Comparison of ENCODE assay signal across 1 cellular context in the genomic region with DNA sequence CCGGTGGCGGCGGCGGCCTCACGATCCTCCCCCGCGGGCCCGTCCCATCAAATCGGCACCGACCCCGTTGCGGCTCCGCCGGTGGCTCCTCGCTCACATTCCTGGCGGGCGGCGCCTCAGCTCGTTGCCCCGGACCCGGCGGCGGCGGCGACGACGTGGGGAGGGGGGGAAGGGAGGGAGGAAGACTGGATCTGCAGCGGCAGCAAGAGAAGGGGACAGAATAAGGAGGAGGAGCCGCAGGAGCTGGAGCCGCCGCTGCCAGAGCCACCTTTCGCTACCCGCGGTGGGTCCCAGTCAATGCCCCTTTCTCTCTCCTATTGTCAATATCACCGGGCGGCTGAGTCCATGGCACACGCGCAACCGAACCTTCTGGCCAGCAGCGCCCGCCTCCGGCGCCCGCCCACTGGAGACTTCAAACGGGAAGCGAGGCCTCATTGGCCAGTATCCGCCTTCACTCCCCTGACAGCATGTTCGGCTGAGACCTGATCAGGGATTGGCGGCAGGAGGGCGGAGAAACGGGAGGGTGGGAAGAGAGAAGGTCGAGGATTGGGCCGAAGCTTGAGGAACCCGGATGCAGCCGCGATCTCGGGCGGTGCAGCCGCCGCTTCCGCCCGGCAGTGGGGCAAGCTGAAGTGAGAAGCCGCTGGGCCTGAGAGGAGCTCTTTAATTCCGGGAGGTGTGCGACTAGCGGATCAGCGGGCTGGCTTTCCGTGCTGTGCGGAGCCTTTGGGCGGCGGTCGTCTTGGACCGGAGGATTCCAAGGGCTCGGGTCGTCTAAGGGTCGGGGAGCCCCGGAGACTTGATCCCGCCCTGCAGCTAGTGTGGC.
A peak's percentile ranks its signal among the peaks of the same experiment; 100 is the strongest.
TF ChIP-seq lines count a peak whose summit lies in the region.

Gene PPP2R5E, minus strand, starts transcription at position 378 of the 826 bp plus-strand sequence. CDS start 3,692 bp downstream, outside the sequence.

TF ChIP-seq in K562, 482 proteins besides CTCF, POLR2A, EP300 and RAD21 (continued from another document and continues in another):
- TF ChIP-seq, protein P1, sequence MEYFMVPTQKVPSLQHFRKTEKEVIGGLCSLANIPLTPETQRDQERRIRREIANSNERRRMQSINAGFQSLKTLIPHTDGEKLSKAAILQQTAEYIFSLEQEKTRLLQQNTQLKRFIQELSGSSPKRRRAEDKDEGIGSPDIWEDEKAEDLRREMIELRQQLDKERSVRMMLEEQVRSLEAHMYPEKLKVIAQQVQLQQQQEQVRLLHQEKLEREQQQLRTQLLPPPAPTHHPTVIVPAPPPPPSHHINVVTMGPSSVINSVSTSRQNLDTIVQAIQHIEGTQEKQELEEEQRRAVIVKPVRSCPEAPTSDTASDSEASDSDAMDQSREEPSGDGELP (CRISPR knock-in tag; IDR thresholded peaks at IDR 0.05; ENCODE audit: borderline replicate concordance): peak; percentile 80
- TF ChIP-seq U2AF2 (optimal IDR thresholded peaks at IDR 0.05; ENCODE audit: low read depth, low read length) (no peak), BHLHE40 (IDR thresholded peaks at IDR 0.05; ENCODE audit: low read length) (no peak), BCOR (IDR thresholded peaks at IDR 0.05) (no peak), TCF7 (IDR thresholded peaks at IDR 0.05; ENCODE audit: borderline replicate concordance) (no peak), ETS2 (tag; IDR thresholded peaks at IDR 0.05; ENCODE audit: borderline replicate concordance, poor library complexity, severe bottlenecking) (no peak), MXD1 (CRISPR knock-in tag; IDR thresholded peaks at IDR 0.05; ENCODE audit: borderline replicate concordance, poor library complexity, severe bottlenecking) (no peak), MYBL2 (IDR thresholded peaks at IDR 0.05; ENCODE audit: low read depth) (no peak; the same call in 1 of the 2 replicates), MYBL2 (CRISPR knock-in tag; IDR thresholded peaks at IDR 0.05; ENCODE audit: borderline replicate concordance) (no peak), PTBP1 (IDR thresholded peaks at IDR 0.05; ENCODE audit: low read depth, low read length) (no peak), ZNF311 (CRISPR knock-in tag; IDR thresholded peaks at IDR 0.05) (no peak), ZNF766 (CRISPR knock-in tag; conservative IDR thresholded peaks at IDR 0.05) (no peak), GMEB1 (CRISPR knock-in tag; IDR thresholded peaks at IDR 0.05) (peak; percentile 24; the same call in 1 of the 2 replicates), ETS1 (conservative IDR thresholded peaks at IDR 0.05; ENCODE audit: control insufficient read depth, low read depth, low read length) (no peak), FOXA3 (CRISPR knock-in tag; conservative IDR thresholded peaks at IDR 0.05 in 1 of 2, IDR thresholded peaks at IDR 0.05 in 1 of 2) (no peak), CBX8 (IDR thresholded peaks at IDR 0.05; ENCODE audit: borderline replicate concordance, extremely low read depth, low read depth, low read length, poor library complexity, severe bottlenecking) (no peak), PPARD (CRISPR knock-in tag; IDR thresholded peaks at IDR 0.05) (no peak), KLF1 (tag; IDR thresholded peaks at IDR 0.05) (no peak), ZBTB43 (CRISPR knock-in tag; IDR thresholded peaks at IDR 0.05) (no peak), HIVEP1 (CRISPR knock-in tag; IDR thresholded peaks at IDR 0.05) (no peak), RBM25 (IDR thresholded peaks at IDR 0.05; ENCODE audit: low read depth, low read length, severe bottlenecking) (peak; percentile 90), ZNF12 (CRISPR knock-in tag; IDR thresholded peaks at IDR 0.05) (no peak), PURB (CRISPR knock-in tag; IDR thresholded peaks at IDR 0.05; ENCODE audit: low read depth) (no peak), PRMT5 (CRISPR knock-in tag; IDR thresholded peaks at IDR 0.05) (no peak), NR3C1 (CRISPR knock-in tag; IDR thresholded peaks at IDR 0.05) (no peak), GATAD2A (IDR thresholded peaks at IDR 0.05) (no peak), DACH1 (IDR thresholded peaks at IDR 0.05; ENCODE audit: partially characterized antibody) (no peak), PTRF (tag; IDR thresholded peaks at IDR 0.05) (no peak), SMARCA5 (IDR thresholded peaks at IDR 0.05) (no peak), TRIM25 (IDR thresholded peaks at IDR 0.05; ENCODE audit: borderline replicate concordance) (no peak), KLF13 (tag; IDR thresholded peaks at IDR 0.05; ENCODE audit: borderline replicate concordance, low read depth) (no peak), ZZZ3 (IDR thresholded peaks at IDR 0.05) (no peak), SIN3A (IDR thresholded peaks at IDR 0.05; ENCODE audit: borderline replicate concordance in 2 of 2, control insufficient read depth in 1 of 2, low read depth in 2 of 2, low read length in 2 of 2) (peak in 1 of 2 experiments; percentile 24; a peak in 2 of 4 replicates), ZBTB26 (CRISPR knock-in tag; IDR thresholded peaks at IDR 0.05) (no peak)
- TF ChIP-seq, protein P2, sequence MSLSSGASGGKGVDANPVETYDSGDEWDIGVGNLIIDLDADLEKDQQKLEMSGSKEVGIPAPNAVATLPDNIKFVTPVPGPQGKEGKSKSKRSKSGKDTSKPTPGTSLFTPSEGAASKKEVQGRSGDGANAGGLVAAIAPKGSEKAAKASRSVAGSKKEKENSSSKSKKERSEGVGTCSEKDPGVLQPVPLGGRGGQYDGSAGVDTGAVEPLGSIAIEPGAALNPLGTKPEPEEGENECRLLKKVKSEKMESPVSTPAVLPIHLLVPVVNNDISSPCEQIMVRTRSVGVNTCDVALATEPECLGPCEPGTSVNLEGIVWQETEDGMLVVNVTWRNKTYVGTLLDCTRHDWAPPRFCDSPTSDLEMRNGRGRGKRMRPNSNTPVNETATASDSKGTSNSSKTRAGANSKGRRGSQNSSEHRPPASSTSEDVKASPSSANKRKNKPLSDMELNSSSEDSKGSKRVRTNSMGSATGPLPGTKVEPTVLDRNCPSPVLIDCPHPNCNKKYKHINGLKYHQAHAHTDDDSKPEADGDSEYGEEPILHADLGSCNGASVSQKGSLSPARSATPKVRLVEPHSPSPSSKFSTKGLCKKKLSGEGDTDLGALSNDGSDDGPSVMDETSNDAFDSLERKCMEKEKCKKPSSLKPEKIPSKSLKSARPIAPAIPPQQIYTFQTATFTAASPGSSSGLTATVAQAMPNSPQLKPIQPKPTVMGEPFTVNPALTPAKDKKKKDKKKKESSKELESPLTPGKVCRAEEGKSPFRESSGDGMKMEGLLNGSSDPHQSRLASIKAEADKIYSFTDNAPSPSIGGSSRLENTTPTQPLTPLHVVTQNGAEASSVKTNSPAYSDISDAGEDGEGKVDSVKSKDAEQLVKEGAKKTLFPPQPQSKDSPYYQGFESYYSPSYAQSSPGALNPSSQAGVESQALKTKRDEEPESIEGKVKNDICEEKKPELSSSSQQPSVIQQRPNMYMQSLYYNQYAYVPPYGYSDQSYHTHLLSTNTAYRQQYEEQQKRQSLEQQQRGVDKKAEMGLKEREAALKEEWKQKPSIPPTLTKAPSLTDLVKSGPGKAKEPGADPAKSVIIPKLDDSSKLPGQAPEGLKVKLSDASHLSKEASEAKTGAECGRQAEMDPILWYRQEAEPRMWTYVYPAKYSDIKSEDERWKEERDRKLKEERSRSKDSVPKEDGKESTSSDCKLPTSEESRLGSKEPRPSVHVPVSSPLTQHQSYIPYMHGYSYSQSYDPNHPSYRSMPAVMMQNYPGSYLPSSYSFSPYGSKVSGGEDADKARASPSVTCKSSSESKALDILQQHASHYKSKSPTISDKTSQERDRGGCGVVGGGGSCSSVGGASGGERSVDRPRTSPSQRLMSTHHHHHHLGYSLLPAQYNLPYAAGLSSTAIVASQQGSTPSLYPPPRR (CRISPR knock-in tag; IDR thresholded peaks at IDR 0.05; ENCODE audit: borderline replicate concordance): no peak
- TF ChIP-seq, protein P3, sequence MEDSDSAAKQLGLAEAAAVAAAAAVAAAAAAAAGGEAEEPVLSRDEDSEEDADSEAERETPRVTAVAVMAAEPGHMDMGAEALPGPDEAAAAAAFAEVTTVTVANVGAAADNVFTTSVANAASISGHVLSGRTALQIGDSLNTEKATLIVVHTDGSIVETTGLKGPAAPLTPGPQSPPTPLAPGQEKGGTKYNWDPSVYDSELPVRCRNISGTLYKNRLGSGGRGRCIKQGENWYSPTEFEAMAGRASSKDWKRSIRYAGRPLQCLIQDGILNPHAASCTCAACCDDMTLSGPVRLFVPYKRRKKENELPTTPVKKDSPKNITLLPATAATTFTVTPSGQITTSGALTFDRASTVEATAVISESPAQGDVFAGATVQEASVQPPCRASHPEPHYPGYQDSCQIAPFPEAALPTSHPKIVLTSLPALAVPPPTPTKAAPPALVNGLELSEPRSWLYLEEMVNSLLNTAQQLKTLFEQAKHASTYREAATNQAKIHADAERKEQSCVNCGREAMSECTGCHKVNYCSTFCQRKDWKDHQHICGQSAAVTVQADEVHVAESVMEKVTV (CRISPR knock-in tag; IDR thresholded peaks at IDR 0.05): no peak
- TF ChIP-seq, protein P4, sequence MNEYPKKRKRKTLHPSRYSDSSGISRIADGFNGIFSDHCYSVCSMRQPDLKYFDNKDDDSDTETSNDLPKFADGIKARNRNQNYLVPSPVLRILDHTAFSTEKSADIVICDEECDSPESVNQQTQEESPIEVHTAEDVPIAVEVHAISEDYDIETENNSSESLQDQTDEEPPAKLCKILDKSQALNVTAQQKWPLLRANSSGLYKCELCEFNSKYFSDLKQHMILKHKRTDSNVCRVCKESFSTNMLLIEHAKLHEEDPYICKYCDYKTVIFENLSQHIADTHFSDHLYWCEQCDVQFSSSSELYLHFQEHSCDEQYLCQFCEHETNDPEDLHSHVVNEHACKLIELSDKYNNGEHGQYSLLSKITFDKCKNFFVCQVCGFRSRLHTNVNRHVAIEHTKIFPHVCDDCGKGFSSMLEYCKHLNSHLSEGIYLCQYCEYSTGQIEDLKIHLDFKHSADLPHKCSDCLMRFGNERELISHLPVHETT (CRISPR knock-in tag; conservative IDR thresholded peaks at IDR 0.05 in 1 of 2, IDR thresholded peaks at IDR 0.05 in 1 of 2): peak in 1 of 2 experiments; percentile 57; a peak in 1 of 4 replicates
- TF ChIP-seq, protein P5, sequence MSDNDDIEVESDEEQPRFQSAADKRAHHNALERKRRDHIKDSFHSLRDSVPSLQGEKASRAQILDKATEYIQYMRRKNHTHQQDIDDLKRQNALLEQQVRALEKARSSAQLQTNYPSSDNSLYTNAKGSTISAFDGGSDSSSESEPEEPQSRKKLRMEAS (CRISPR knock-in tag; IDR thresholded peaks at IDR 0.05): no peak
